In the genomic region with DNA sequence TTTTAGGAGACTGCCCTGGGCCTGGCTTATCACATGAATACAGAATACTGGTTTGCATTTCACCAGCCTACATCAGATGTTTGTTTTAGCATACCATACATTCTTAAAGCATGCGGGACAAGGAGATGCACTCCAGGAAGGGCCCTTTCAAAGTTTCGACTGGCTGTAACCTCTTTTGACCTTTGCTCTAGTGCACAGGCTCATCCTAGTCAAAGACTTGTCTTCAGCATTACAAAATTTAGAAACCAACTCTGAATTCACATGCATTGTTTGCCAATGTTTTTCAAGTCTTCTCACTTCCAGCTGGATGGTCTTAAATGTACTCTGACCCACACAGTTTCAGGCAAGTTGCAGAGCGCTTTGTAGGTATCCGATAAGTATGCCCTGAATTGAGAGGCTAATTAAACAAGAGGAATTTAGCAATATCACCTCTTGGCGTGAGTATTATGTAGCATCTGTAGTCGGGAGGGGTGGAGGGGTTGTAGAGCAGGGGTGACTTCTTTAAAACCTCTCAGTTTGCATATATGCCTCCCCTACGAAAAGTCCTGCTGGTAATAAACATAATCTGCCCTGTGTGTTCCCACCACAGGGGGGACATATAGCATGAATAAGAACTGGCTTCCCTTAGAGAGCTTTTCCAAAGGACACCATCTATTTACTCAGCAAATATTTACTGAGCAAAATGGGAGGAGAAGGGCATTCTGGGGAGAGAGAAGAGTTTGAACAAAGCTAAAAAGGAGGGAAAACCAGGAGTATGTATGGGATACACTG, we compare ENCODE assay signal across 8 cellular contexts. TPM values are rescaled to one million over a fixed set of nuclear protein-coding genes. Genes with fewer than 3 reads are reported as not detected.
A peak's percentile ranks its signal among the peaks of the same experiment; 100 is the strongest.
DNase-seq lines count a peak whose midpoint lies in the region; ATAC-seq and TF ChIP-seq lines count a peak whose summit lies in the region.

No MANE protein-coding gene starts in this region.

- H3K4me1 ChIP-seq in HCT116 (ENCODE audit: control insufficient read depth in 1 of 2, insufficient read depth in 2 of 2, low read length in 2 of 2) = peaks cover 7 to 12% of the 10 kb centered on the region in 2 experiments; a peak in 3 of 4 replicates

- peak overlapping the region; percentile 67 for H2AFZ ChIP-seq in HCT116 (ENCODE audit: low read depth, low read length, poor library complexity, severe bottlenecking)

- CTCF ChIA-PET in HCT116 (lab: Charles Lee) = interaction anchor here (2.5 kb wide), 1 partner anchor 24 kb away, joined by 12 read pairs; a partner anchor contains a TSS

- no peaks in the 10 kb centered on the region for H4K20me1 ChIP-seq in HCT116 (ENCODE audit: insufficient read depth)

- no peak overlapping the region for H3K9ac ChIP-seq in HCT116 (ENCODE audit: low read length)

- H3K79me2 ChIP-seq in HCT116 (ENCODE audit: insufficient read depth, low read length) = no peaks in the 10 kb centered on the region

- BruUV-seq in HCT116 (replicated peaks; lab: Mats Ljungman, UMichigan) = no TSS peak

- TF ChIP-seq CTCF in HCT116 (IDR thresholded peaks at IDR 0.05 in 2 of 3, conservative IDR thresholded peaks at IDR 0.05 in 1 of 3; ENCODE audit: borderline replicate concordance in 1 of 3, insufficient read depth in 1 of 3, low read depth in 2 of 3, low read length in 2 of 3) = no peak; a peak in 1 of 6 replicates

- DNase-seq in HCT116 (ENCODE audit: low read depth, low spot score) (no peak), NCI-H774 (lab: John Stamatoyannopoulos, UW) (peak; percentile 65), fibroblast of peridontal ligament (ENCODE audit: extremely low read depth) (peak; percentile 87), sciatic nerve (ENCODE audit: low spot score) (no peak)
- DNase-seq in activated naive CD4-positive, alpha-beta T cell treated with Interleukin-2 at 50 U/mL for 16 hours = no peak

- H3K36me3 ChIP-seq in HCT116 (ENCODE audit: control insufficient read depth in 1 of 2, insufficient read depth in 2 of 2, low read length in 2 of 2) = no peaks in the 10 kb centered on the region

- POLR2A ChIA-PET in HCT116 (lab: Charles Lee) = no interaction called here

- intact Hi-C loops in HCT116 (cut with micrococcal nuclease) (no loop called here), sciatic nerve (cut with DNase I) (no loop called here)

- no peaks in the 10 kb centered on the region for H3K9me2 ChIP-seq in HCT116 (ENCODE audit: insufficient read depth)

- TF ChIP-seq RAD21 in HCT116 (IDR thresholded peaks at IDR 0.05; ENCODE audit: low read depth) = no peak

- peak overlapping the region; percentile 35; the same call in 1 of the 2 replicates for H3K4me2 ChIP-seq in HCT116 (ENCODE audit: low read length)

- H3K4me3 ChIP-seq in HCT116 (replicated peaks in 1 of 2; ENCODE audit: low read depth in 1 of 2, low read length in 2 of 2) = no peak overlapping the region

- no peak for TF ChIP-seq POLR2A in HCT116 (IDR thresholded peaks at IDR 0.05; ENCODE audit: borderline replicate concordance, extremely low read depth, insufficient read depth, insufficient read length)

- no peaks in the 10 kb centered on the region for H3K9me3 ChIP-seq in HCT116 (ENCODE audit: control insufficient read depth in 1 of 2, insufficient read depth in 1 of 2, low read depth in 1 of 2, low read length in 2 of 2)

- RAD21 ChIA-PET in HCT116 (lab: Charles Lee; ENCODE audit: low non-redundant PET in 1 of 2, low total read pairs in 2 of 2, uncharacterized antibody in 2 of 2, unreplicated experiment in 2 of 2) = interaction anchor here in 1 of 2 experiments (0.6 kb wide), 1 partner anchor 185 kb away, joined by 8 read pairs; no protein-coding TSS in a partner anchor

- ATAC-seq in HCT116 (peak; percentile 75), sciatic nerve (peak; percentile 82), HG02981 (IDR thresholded peaks at IDR 0.05; ENCODE audit: unreplicated experiment) (no peak), GM21723 (IDR thresholded peaks at IDR 0.05; ENCODE audit: unreplicated experiment) (no peak), GM21447 (IDR thresholded peaks at IDR 0.05; ENCODE audit: unreplicated experiment) (no peak)

- H3K27me3 ChIP-seq in HCT116 (ENCODE audit: insufficient read depth, low read length) = no peaks in the 10 kb centered on the region

- no peak overlapping the region for H3K27ac ChIP-seq in HCT116 (ENCODE audit: low read depth, low read length)

TF ChIP-seq in HCT116, 20 proteins besides CTCF, POLR2A, EP300 and RAD21:
- TF ChIP-seq EZH2phosphoT487 (IDR thresholded peaks at IDR 0.05; ENCODE audit: borderline replicate concordance) (no peak), SRF (IDR thresholded peaks at IDR 0.05; ENCODE audit: low read depth) (no peak), CBX3 (IDR thresholded peaks at IDR 0.05; ENCODE audit: low read depth) (no peak), ZFX (IDR thresholded peaks at IDR 0.05) (no peak), YY1 (IDR thresholded peaks at IDR 0.05; ENCODE audit: extremely low read depth, insufficient replicate concordance, low read depth, low read length) (no peak), FOSL1 (IDR thresholded peaks at IDR 0.05; ENCODE audit: low read depth) (no peak), TCF7L2 (IDR thresholded peaks at IDR 0.05; ENCODE audit: borderline replicate concordance, extremely low read depth, insufficient read depth, insufficient read length) (no peak), CEBPB (IDR thresholded peaks at IDR 0.05; ENCODE audit: low read depth) (no peak), EZH2 (IDR thresholded peaks at IDR 0.05) (no peak), EGR1 (IDR thresholded peaks at IDR 0.05; ENCODE audit: low read depth) (no peak), ZNF274 (IDR thresholded peaks at IDR 0.05; ENCODE audit: low read depth, low read length) (no peak), SP1 (IDR thresholded peaks at IDR 0.05; ENCODE audit: low read depth) (no peak)
- TF ChIP-seq, protein P1, sequence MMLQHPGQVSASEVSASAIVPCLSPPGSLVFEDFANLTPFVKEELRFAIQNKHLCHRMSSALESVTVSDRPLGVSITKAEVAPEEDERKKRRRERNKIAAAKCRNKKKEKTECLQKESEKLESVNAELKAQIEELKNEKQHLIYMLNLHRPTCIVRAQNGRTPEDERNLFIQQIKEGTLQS (IDR thresholded peaks at IDR 0.05) = no peak
- TF ChIP-seq, protein P2, sequence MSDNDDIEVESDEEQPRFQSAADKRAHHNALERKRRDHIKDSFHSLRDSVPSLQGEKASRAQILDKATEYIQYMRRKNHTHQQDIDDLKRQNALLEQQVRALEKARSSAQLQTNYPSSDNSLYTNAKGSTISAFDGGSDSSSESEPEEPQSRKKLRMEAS (IDR thresholded peaks at IDR 0.05) = no peak
- TF ChIP-seq, protein P3, sequence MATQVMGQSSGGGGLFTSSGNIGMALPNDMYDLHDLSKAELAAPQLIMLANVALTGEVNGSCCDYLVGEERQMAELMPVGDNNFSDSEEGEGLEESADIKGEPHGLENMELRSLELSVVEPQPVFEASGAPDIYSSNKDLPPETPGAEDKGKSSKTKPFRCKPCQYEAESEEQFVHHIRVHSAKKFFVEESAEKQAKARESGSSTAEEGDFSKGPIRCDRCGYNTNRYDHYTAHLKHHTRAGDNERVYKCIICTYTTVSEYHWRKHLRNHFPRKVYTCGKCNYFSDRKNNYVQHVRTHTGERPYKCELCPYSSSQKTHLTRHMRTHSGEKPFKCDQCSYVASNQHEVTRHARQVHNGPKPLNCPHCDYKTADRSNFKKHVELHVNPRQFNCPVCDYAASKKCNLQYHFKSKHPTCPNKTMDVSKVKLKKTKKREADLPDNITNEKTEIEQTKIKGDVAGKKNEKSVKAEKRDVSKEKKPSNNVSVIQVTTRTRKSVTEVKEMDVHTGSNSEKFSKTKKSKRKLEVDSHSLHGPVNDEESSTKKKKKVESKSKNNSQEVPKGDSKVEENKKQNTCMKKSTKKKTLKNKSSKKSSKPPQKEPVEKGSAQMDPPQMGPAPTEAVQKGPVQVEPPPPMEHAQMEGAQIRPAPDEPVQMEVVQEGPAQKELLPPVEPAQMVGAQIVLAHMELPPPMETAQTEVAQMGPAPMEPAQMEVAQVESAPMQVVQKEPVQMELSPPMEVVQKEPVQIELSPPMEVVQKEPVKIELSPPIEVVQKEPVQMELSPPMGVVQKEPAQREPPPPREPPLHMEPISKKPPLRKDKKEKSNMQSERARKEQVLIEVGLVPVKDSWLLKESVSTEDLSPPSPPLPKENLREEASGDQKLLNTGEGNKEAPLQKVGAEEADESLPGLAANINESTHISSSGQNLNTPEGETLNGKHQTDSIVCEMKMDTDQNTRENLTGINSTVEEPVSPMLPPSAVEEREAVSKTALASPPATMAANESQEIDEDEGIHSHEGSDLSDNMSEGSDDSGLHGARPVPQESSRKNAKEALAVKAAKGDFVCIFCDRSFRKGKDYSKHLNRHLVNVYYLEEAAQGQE (IDR thresholded peaks at IDR 0.05; ENCODE audit: low read depth) = no peak

RNA-seq across cellular contexts. Expression of a gene that starts 24.4 kb away (rescaled TPM):
- 92.0 TPM for total RNA-seq in HCT116 (2021; ENCODE audit: unreplicated experiment)
- polyA plus RNA-seq in HCT116 (2012) = 95.4 and 99.7 TPM in 2 replicates
- total RNA-seq in sciatic nerve = 71.3 TPM

RNA-seq across cellular contexts. Expression of a gene that starts 49.5 kb away (rescaled TPM):
- total RNA-seq in HCT116 (2021; ENCODE audit: unreplicated experiment) = 3.0 TPM
- 2.1 and 2.3 TPM in 2 replicates for polyA plus RNA-seq in HCT116 (2012)
- 61.2 TPM for total RNA-seq in sciatic nerve

Comparison
In these comparisons a context has a peak if more than half of its experiments do, and no peak if none do; other contexts are left out.
1. ATAC-seq: peak in HCT116 (single experiment) and sciatic nerve (single experiment); none in HG02981 (single experiment), GM21723 (single experiment) and GM21447 (single experiment).
2. DNase-seq: peak in NCI-H774 (single experiment) and fibroblast of peridontal ligament (single experiment); none in HCT116 (single experiment), sciatic nerve (single experiment) and activated naive CD4-positive, alpha-beta T cell treated with Interleukin-2 at 50 U/mL for 16 hours (single experiment).
3. RNA of a gene that starts 49.5 kb away (total RNA-seq): 61.2 TPM in sciatic nerve (single experiment); 3.0 TPM in HCT116 (single experiment); every median in the first group is over 10 times any median in the second.